ENCODE assay signal across 1 cellular context in the genomic region with DNA sequence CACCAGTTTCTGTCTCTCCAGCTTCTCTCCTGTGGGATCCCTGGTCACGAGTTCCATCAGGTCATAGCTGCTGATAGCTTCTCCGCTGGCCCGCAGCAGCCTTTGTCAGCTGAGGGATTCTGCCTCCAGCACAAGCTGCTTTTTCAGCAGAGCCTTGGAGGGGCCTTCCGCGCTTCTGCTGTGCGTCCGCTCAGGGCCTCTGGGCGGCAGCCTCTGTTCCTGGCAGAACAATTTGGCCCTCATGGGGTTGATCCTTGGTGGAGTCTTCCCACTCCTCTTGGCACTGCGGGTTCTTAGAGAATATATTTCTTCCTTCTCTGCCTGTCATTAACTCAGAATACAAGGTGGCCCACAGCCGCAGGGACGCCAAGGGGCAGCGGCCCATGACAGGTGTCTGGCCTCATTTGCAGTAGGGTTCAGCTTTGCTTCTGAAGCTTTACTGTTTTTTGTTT.
TF ChIP-seq lines count a peak whose summit lies in the region.

No MANE protein-coding gene starts in this region.

TF ChIP-seq in GM23338, 12 proteins besides CTCF, POLR2A, EP300 and RAD21 (continued from another document):
- TF ChIP-seq CREB1 (CRISPR knock-in tag; IDR thresholded peaks at IDR 0.05; ENCODE audit: low read depth) = no peak
TF ChIP-seq in GM23338: peak in this region for 0.
